8 cellular contexts compared by ENCODE assay signal in the genomic region with DNA sequence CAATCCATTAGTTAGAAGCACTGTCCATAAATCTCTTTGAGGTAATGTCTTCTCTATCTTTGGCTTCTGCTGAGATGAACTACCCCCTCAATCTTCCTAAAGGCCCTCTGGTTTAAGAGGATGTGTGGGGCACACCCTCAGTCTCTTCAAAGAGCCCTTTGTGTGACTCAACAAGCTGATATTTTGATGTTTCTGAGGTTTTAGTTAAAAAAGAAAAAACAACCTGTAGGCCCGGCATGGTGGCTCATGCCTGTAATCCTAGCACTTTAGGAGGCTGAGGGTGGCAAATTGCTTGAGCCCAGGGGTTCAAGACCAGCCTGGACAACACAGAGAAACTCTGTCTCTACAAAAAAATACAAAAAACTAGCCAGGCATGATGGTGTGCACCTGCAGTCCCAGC.
"Had no signal": no experiment of that assay in that cellular context is flagged by ENCODE, and none has a peak within 500 bp of the region (broad histone marks: within the 10 kb centered on the region; RNA-seq: fewer than 3 reads in every experiment).

No MANE protein-coding gene starts in this region.

- H2AFZ ChIP-seq: GM23338 had no signal

- ATAC-seq: GM23338, HepG2 had no signal

- H3K4me2 ChIP-seq: GM23338 had no signal

- H3K4me3 ChIP-seq: GM23338 had no signal

- H3K4me3 Mint-ChIP-seq: GM23338, H9, IgD-negative memory B cell had no signal

- H3K36me3 Mint-ChIP-seq: IgD-negative memory B cell had no signal

- DNase-seq: H9, HCEC 1CT, KBM-7 had no signal

- H3K4me1 Mint-ChIP-seq: GM23338, IgD-negative memory B cell had no signal

- FAIRE-seq: H1, H54, HepG2 had no signal

- H3K9me3 Mint-ChIP-seq: GM23338, H9 had no signal

- H3K27ac Mint-ChIP-seq: GM23338, H9, IgD-negative memory B cell had no signal

- H3K27me3 Mint-ChIP-seq: IgD-negative memory B cell had no signal
